8 cellular contexts compared by ENCODE assay signal in the genomic region with DNA sequence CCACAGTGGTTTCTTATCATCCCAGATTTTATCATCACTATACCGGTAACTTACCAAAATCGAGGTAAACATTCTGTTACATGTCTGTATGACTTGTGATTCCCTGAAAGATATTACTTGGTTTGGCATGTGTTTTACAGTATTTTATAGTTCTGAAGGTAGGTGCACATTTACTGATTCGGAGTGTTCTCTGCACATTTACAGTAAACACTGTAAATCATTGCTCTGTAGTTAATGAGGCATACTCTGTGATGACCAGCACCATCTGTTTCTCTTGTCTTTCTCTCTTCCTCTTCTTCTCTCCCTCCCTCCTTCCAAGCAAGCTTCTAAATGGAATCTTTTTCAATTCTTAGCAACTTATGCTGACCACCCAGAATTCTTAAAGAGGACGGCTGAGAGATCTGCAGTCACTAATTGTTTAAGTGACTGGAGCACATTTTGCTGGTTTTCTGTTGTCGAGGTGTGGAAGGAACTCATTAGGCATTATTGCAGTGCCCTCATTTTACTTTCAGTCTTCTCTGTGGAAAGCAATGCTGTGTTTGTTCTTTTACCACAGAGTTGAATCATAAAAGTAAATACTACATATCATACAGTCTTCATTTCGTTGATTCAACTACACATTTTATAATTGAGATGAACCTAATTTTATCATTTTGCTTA.
DNase-seq lines count a peak whose midpoint lies in the region; ATAC-seq and TF ChIP-seq lines count a peak whose summit lies in the region.

No MANE protein-coding gene starts in this region.

- intact Hi-C loops in body of pancreas (cut with DNase I), result no loop called here
- intact Hi-C loops in prostate gland (cut with DNase I), result no loop called here

- ATAC-seq in GM19452 (IDR thresholded peaks at IDR 0.05; ENCODE audit: unreplicated experiment), result peak; percentile 52
- ATAC-seq in T-helper 17 cell, result peak; percentile 73
- ATAC-seq in body of pancreas, result no peak
- no peak for ATAC-seq in GM19023 (IDR thresholded peaks at IDR 0.05; ENCODE audit: unreplicated experiment)

- no peak for TF ChIP-seq CTCF in body of pancreas (IDR thresholded peaks at IDR 0.05)
- no peak for TF ChIP-seq CTCF in prostate gland (IDR thresholded peaks at IDR 0.05)

- 35 to 48% methylated on average over 6 of the region's 6 CpGs for WGBS in body of pancreas, 2 donors
- WGBS in prostate gland, result 23% methylated on average over 6 of the region's 6 CpGs

- H3K4me3 ChIP-seq in body of pancreas, result no peak overlapping the region
- H3K4me3 ChIP-seq in prostate gland, result no peak overlapping the region

- peaks cover 44% of the 10 kb centered on the region for H3K4me1 Mint-ChIP-seq in T-helper 17 cell

- peak; percentile 16 for DNase-seq in AG20443 (ENCODE audit: low spot score)
- DNase-seq in T-helper 17 cell, result no peak
- peak; percentile 83 for DNase-seq in left kidney (ENCODE audit: low read depth, low spot score)
- no peak for DNase-seq in body of pancreas
- no peak for DNase-seq in prostate gland (ENCODE audit: low spot score)
- DNase-seq in activated gamma-delta T cell treated with Interleukin-2 at 50 U/mL for 16 hours, result no peak

- TF ChIP-seq POLR2A in body of pancreas (IDR thresholded peaks at IDR 0.05) (no peak), prostate gland (IDR thresholded peaks at IDR 0.05) (no peak)

- H3K4me1 ChIP-seq in body of pancreas, result peaks cover 13% of the 10 kb centered on the region
- H3K4me1 ChIP-seq in prostate gland (replicated peaks), result peaks cover 5% of the 10 kb centered on the region

- H3K4me3 Mint-ChIP-seq in T-helper 17 cell, result peak overlapping the region; percentile 89

- no peaks in the 10 kb centered on the region for H3K36me3 ChIP-seq in body of pancreas (replicated peaks in 1 of 2; ENCODE audit: insufficient read depth in 1 of 2, low read depth in 2 of 2)
- H3K36me3 ChIP-seq in prostate gland, result no peaks in the 10 kb centered on the region

- no peaks in the 10 kb centered on the region for H3K27me3 Mint-ChIP-seq in T-helper 17 cell

- H3K9me3 ChIP-seq in T-helper 17 cell (ENCODE audit: control insufficient read depth, low read length, poor library complexity, severe bottlenecking) (no peaks in the 10 kb centered on the region), body of pancreas (no peaks in the 10 kb centered on the region), prostate gland (no peaks in the 10 kb centered on the region)

- H3K27ac Mint-ChIP-seq in T-helper 17 cell, result peak overlapping the region; percentile 86

- H3K27ac ChIP-seq in body of pancreas (peak overlapping the region in 2 of 4 donors; percentile 7 to 31), prostate gland (peak overlapping the region in 1 of 2 donors; percentile 16)

- H3K27me3 ChIP-seq in body of pancreas (no peaks in the 10 kb centered on the region), prostate gland (replicated peaks; ENCODE audit: insufficient read depth) (no peaks in the 10 kb centered on the region)

- no peaks in the 10 kb centered on the region for H3K36me3 Mint-ChIP-seq in T-helper 17 cell (ENCODE audit: low read depth)

Comparison
In these comparisons a context has a peak if more than half of its experiments do, and no peak if none do; other contexts are left out.
1. DNase-seq: peak in AG20443 (single experiment) and left kidney (single experiment); none in T-helper 17 cell (0 of 3), body of pancreas (0 of 4), prostate gland (single experiment) and activated gamma-delta T cell treated with Interleukin-2 at 50 U/mL for 16 hours (single experiment).
2. ATAC-seq: peak in GM19452 (single experiment) and T-helper 17 cell (single experiment); none in body of pancreas (single experiment) and GM19023 (single experiment).